Comparison of ENCODE assay signal across 8 cellular contexts in genomic region chr4:105145913-105146285, GRCh38. TPM values are rescaled to one million over a fixed set of nuclear protein-coding genes. Genes with fewer than 3 reads are reported as not detected.
DNase-seq lines count a peak whose midpoint lies in the region; ATAC-seq and TF ChIP-seq lines count a peak whose summit lies in the region.

No MANE protein-coding gene starts in this region.

- H3K9me3 Mint-ChIP-seq in CD4-positive, CD25-positive, alpha-beta regulatory T cell: peaks cover 0 to 4% (median 0%) of the 10 kb centered on the region in 7 donors
- H3K9me3 Mint-ChIP-seq in IgD-negative memory B cell: no peaks in the 10 kb centered on the region
- H3K9me3 Mint-ChIP-seq in activated T-cell treated with anti-CD3 and anti-CD28 coated beads, Interleukin-2, amount 50 U/mL, for 4 hours: no peaks in the 10 kb centered on the region

- H3K27me3 Mint-ChIP-seq in CD4-positive, CD25-positive, alpha-beta regulatory T cell: peaks cover 13% of the 10 kb centered on the region
- H3K27me3 Mint-ChIP-seq in IgD-negative memory B cell: no peaks in the 10 kb centered on the region
- no peaks in the 10 kb centered on the region for H3K27me3 Mint-ChIP-seq in activated T-cell treated with anti-CD3 and anti-CD28 coated beads, Interleukin-2, amount 50 U/mL, for 4 hours (ENCODE audit: low read depth)

- H3K27ac ChIP-seq in CD4-positive, CD25-positive, alpha-beta regulatory T cell (ENCODE audit: insufficient read depth, low read length, poor library complexity, severe bottlenecking): peak overlapping the region; percentile 86
- peak overlapping the region; percentile 77 to 83 for H3K27ac ChIP-seq in ovary

- no peak for TF ChIP-seq POLR2A in ovary (IDR thresholded peaks at IDR 0.05)

- no peaks in the 10 kb centered on the region for H3K27me3 ChIP-seq in CD4-positive, CD25-positive, alpha-beta regulatory T cell (ENCODE audit: control insufficient read depth, insufficient read depth, low read length)
- H3K27me3 ChIP-seq in ovary: no peaks in the 10 kb centered on the region

- TF ChIP-seq EP300 in ovary (IDR thresholded peaks at IDR 0.05): no peak

- no peaks in the 10 kb centered on the region for H3K36me3 Mint-ChIP-seq in CD4-positive, CD25-positive, alpha-beta regulatory T cell
- no peaks in the 10 kb centered on the region for H3K36me3 Mint-ChIP-seq in IgD-negative memory B cell
- H3K36me3 Mint-ChIP-seq in activated T-cell treated with anti-CD3 and anti-CD28 coated beads, Interleukin-2, amount 50 U/mL, for 4 hours (ENCODE audit: insufficient read depth): peaks cover 6% of the 10 kb centered on the region

- peak overlapping the region; percentile 89 to 99 (median 92) for H3K27ac Mint-ChIP-seq in CD4-positive, CD25-positive, alpha-beta regulatory T cell
- peak overlapping the region; percentile 75 to 97 (median 96) for H3K27ac Mint-ChIP-seq in IgD-negative memory B cell

- H3K4me3 Mint-ChIP-seq in CD4-positive, CD25-positive, alpha-beta regulatory T cell: peak overlapping the region; percentile 94 to 100 (median 100)
- H3K4me3 Mint-ChIP-seq in IgD-negative memory B cell: peak overlapping the region; percentile 90 to 100 (median 98)
- H3K4me3 Mint-ChIP-seq in activated T-cell treated with anti-CD3 and anti-CD28 coated beads, Interleukin-2, amount 50 U/mL, for 4 hours: peak overlapping the region; percentile 99

- peak; percentile 12 to 19 for ATAC-seq in CD4-positive, CD25-positive, alpha-beta regulatory T cell (ENCODE audit: low read depth in 2 of 2)
- ATAC-seq in GM21526 (IDR thresholded peaks at IDR 0.05; ENCODE audit: low FRiP score, unreplicated experiment): peak; percentile 20
- ATAC-seq in activated T-cell treated with anti-CD3 and anti-CD28 coated beads, Interleukin-2, amount 50 U/mL, for 4 hours: peak; percentile 26 to 29

- peaks cover 28 to 45% (median 36%) of the 10 kb centered on the region in 4 donors for H3K4me1 Mint-ChIP-seq in CD4-positive, CD25-positive, alpha-beta regulatory T cell
- H3K4me1 Mint-ChIP-seq in IgD-negative memory B cell: peaks cover 29 to 42% (median 38%) of the 10 kb centered on the region in 3 donors
- peaks cover 50% of the 10 kb centered on the region for H3K4me1 Mint-ChIP-seq in activated T-cell treated with anti-CD3 and anti-CD28 coated beads, Interleukin-2, amount 50 U/mL, for 4 hours (ENCODE audit: low read depth)

- H3K4me1 ChIP-seq in CD4-positive, CD25-positive, alpha-beta regulatory T cell (ENCODE audit: control insufficient read depth, insufficient read depth, low read length, poor library complexity, severe bottlenecking): peaks cover 26% of the 10 kb centered on the region
- H3K4me1 ChIP-seq in ovary (ENCODE audit: insufficient read depth): peaks cover 6% of the 10 kb centered on the region

- H3K36me3 ChIP-seq in CD4-positive, CD25-positive, alpha-beta regulatory T cell (ENCODE audit: control insufficient read depth, insufficient read depth, low read length): no peaks in the 10 kb centered on the region
- H3K36me3 ChIP-seq in ovary: no peaks in the 10 kb centered on the region

- TF ChIP-seq CTCF in fibroblast of the aortic adventitia (IDR thresholded peaks at IDR 0.05; ENCODE audit: insufficient read depth, low read length) (no peak), ovary (IDR thresholded peaks at IDR 0.05) (no peak)

- no peaks in the 10 kb centered on the region for H3K9me3 ChIP-seq in CD4-positive, CD25-positive, alpha-beta regulatory T cell (ENCODE audit: control insufficient read depth in 2 of 2, low read length in 2 of 2)
- H3K9me3 ChIP-seq in ovary: no peaks in the 10 kb centered on the region

- peak overlapping the region; percentile 61 for H3K4me3 ChIP-seq in CD4-positive, CD25-positive, alpha-beta regulatory T cell (ENCODE audit: low read depth, low read length)
- H3K4me3 ChIP-seq in fibroblast of the aortic adventitia (ENCODE audit: low read depth, low read length) (peak overlapping the region; percentile 98), ovary (peak overlapping the region; percentile 53)

- 0 to 2% (median 0%) methylated on average over 25 of the region's 25 CpGs for WGBS in ovary, 3 donors

- peak; percentile 31 to 42 (median 32) for DNase-seq in CD4-positive, CD25-positive, alpha-beta regulatory T cell
- peak; percentile 38 for DNase-seq in activated T-cell treated with anti-CD3 and anti-CD28 coated beads, Interleukin-2, amount 50 U/mL, for 4 hours
- DNase-seq in fibroblast of the aortic adventitia (ENCODE audit: low read depth) (no peak), ovary (peak in 1 of 5 donors; percentile 44), amniotic stem cell (lab: John Stamatoyannopoulos, UW) (no peak), middle frontal gyrus (ENCODE audit: extremely low spot score, low spot score) (no peak)

- intact Hi-C loops in ovary (cut with DNase I): loop anchor here in 2 of 4 donors (5.0 kb wide), 1 partner anchor 326 kb away; the partner anchor contains the start of gene PPA2 (in 2 of the 2)

RNA-seq across cellular contexts. Expression of gene TET2, which starts 0.8 kb away (rescaled TPM):
- total RNA-seq in CD4-positive, CD25-positive, alpha-beta regulatory T cell: 53.2 TPM
- 10 to 100 TPM in 3 of 4 donors, 1 to 10 TPM in 1; 9.9 to 22.7 (median 18.9) TPM for polyA plus RNA-seq in CD4-positive, CD25-positive, alpha-beta regulatory T cell
- polyA plus RNA-seq in IgD-negative memory B cell (32.8 TPM), ovary (1 to 10 TPM; 3.7 to 9.0 TPM)
- 10 to 100 TPM; 30.0 to 38.3 (median 35.7) TPM for total RNA-seq in activated T-cell treated with anti-CD3 and anti-CD28 coated beads, Interleukin-2, amount 50 U/mL, for 4 hours
- total RNA-seq in fibroblast of the aortic adventitia (ENCODE audit: low replicate concordance) (5.3 and 18.6 TPM in 2 replicates), ovary (10 to 100 TPM; 11.4 to 20.8 (median 17.9) TPM)

Comparison
In these comparisons a context has a peak if more than half of its experiments do, and no peak if none do; other contexts are left out.
1. DNase-seq: peak in CD4-positive, CD25-positive, alpha-beta regulatory T cell (3 of 3) and activated T-cell treated with anti-CD3 and anti-CD28 coated beads, Interleukin-2, amount 50 U/mL, for 4 hours (single experiment); none in fibroblast of the aortic adventitia (single experiment), amniotic stem cell (single experiment) and middle frontal gyrus (single experiment).
2. Peak in every context shown above with its lines, with median percentiles within 50 percentile points of each other: ATAC-seq, H3K4me3 ChIP-seq and H3K4me3 Mint-ChIP-seq.